ENCODE assay signal across 13 cellular contexts in genomic region chr5:120304653-120305052, GRCh38.
DNase-seq lines count a peak whose midpoint lies in the region; ATAC-seq and TF ChIP-seq lines count a peak whose summit lies in the region.
"Had no signal": no experiment of that assay in that cellular context is flagged by ENCODE, and none has a peak within 500 bp of the region (broad histone marks: within the 10 kb centered on the region; RNA-seq: fewer than 3 reads in every experiment).

No MANE protein-coding gene starts in this region.

- WGBS in SK-N-SH (ENCODE audit: low lambda C conversion rate): 8% methylated on average over 1 of the region's 1 CpG

- H3K27ac Mint-ChIP-seq in glutamatergic neuron (ENCODE audit: unreplicated experiment): no peak overlapping the region
- H3K27ac Mint-ChIP-seq in stimulated activated effector memory CD8-positive, alpha-beta T cell treated with anti-CD3 and anti-CD28 coated beads, Interleukin-12 subunit alpha, Interleukin-12 subunit beta, amount 100 ng/mL, for 72 hours: no peak overlapping the region

- H2AFZ ChIP-seq in SK-N-SH (ENCODE audit: low read depth): peak overlapping the region; percentile 37; the same call in 1 of the 2 replicates

- no peak for ATAC-seq in HG03469 (IDR thresholded peaks at IDR 0.05; ENCODE audit: unreplicated experiment)
- no peak for ATAC-seq in HG03135 (IDR thresholded peaks at IDR 0.05; ENCODE audit: unreplicated experiment)
- no peak for ATAC-seq in stimulated activated effector memory CD8-positive, alpha-beta T cell treated with anti-CD3 and anti-CD28 coated beads, Interleukin-12 subunit alpha, Interleukin-12 subunit beta, amount 100 ng/mL, for 72 hours

- no peaks in the 10 kb centered on the region for H3K27me3 ChIP-seq in SK-N-SH (ENCODE audit: insufficient read depth)
- H3K27me3 ChIP-seq: neutrophil, stomach had no signal

- H3K36me3 ChIP-seq in SK-N-SH (replicated peaks in 1 of 2; ENCODE audit: control insufficient read depth in 1 of 2, insufficient read depth in 2 of 2, low read length in 1 of 2): no peaks in the 10 kb centered on the region
- H3K36me3 ChIP-seq: neutrophil, stomach had no signal

- H3K4me2 ChIP-seq in SK-N-SH: peak overlapping the region; percentile 11; the same call in 1 of the 2 replicates

- peaks cover 10% of the 10 kb centered on the region for H3F3A ChIP-seq in SK-N-SH (replicated peaks; ENCODE audit: insufficient read depth)

- peak in 1 of 2 experiments; percentile 78; a peak in 2 of 4 replicates for TF ChIP-seq EP300 in SK-N-SH (IDR thresholded peaks at IDR 0.05; ENCODE audit: borderline replicate concordance in 1 of 2, low read depth in 1 of 2, low read length in 1 of 2)

- no peaks in the 10 kb centered on the region for H3K9me3 Mint-ChIP-seq in glutamatergic neuron (ENCODE audit: unreplicated experiment)
- H3K9me3 Mint-ChIP-seq in stimulated activated effector memory CD8-positive, alpha-beta T cell treated with anti-CD3 and anti-CD28 coated beads, Interleukin-12 subunit alpha, Interleukin-12 subunit beta, amount 100 ng/mL, for 72 hours: peaks cover 10% of the 10 kb centered on the region

- H3K27me3 Mint-ChIP-seq in glutamatergic neuron (ENCODE audit: unreplicated experiment): no peaks in the 10 kb centered on the region

- H3K4me1 ChIP-seq in SK-N-SH (ENCODE audit: control insufficient read depth in 1 of 2, insufficient read depth in 2 of 2, low read depth in 1 of 2, low read length in 1 of 2): peaks cover 0 to 5% of the 10 kb centered on the region in 2 experiments; a peak in 1 of 4 replicates
- H3K4me1 ChIP-seq: stomach had no signal

- TF ChIP-seq CTCF in HFF-Myc (IDR thresholded peaks at IDR 0.05; ENCODE audit: low read depth, low read length, missing control alignments) (no peak), SK-N-SH (IDR thresholded peaks at IDR 0.05) (no peak), fibroblast of the aortic adventitia (IDR thresholded peaks at IDR 0.05; ENCODE audit: insufficient read depth, low read length) (no peak), glutamatergic neuron (IDR thresholded peaks at IDR 0.05; ENCODE audit: partially characterized antibody, unreplicated experiment) (no peak)

- H3K36me3 Mint-ChIP-seq in glutamatergic neuron (ENCODE audit: unreplicated experiment): no peaks in the 10 kb centered on the region
- no peaks in the 10 kb centered on the region for H3K36me3 Mint-ChIP-seq in stimulated activated effector memory CD8-positive, alpha-beta T cell treated with anti-CD3 and anti-CD28 coated beads, Interleukin-12 subunit alpha, Interleukin-12 subunit beta, amount 100 ng/mL, for 72 hours

- peak overlapping the region in 1 of 2 experiments; percentile 47; a peak in 3 of 4 replicates for H3K27ac ChIP-seq in SK-N-SH (ENCODE audit: low read depth in 2 of 2, low read length in 1 of 2)
- H3K27ac ChIP-seq: neutrophil, stomach had no signal

- POLR2A ChIA-PET in SK-N-SH (lab: Yijun Ruan, JAX): no interaction called here

- no peaks in the 10 kb centered on the region for H3K79me2 ChIP-seq in SK-N-SH (ENCODE audit: insufficient read depth)

- H3K9me2 ChIP-seq in SK-N-SH: no peaks in the 10 kb centered on the region; the same call in 1 of the 2 replicates

- TF ChIP-seq RAD21 in SK-N-SH (IDR thresholded peaks at IDR 0.05; ENCODE audit: low read length): no peak

- H3K9ac ChIP-seq in SK-N-SH: no peak overlapping the region

- H3K9me3 ChIP-seq in SK-N-SH: no peaks in the 10 kb centered on the region
- H3K9me3 ChIP-seq: neutrophil, stomach had no signal

- H3K4me3 Mint-ChIP-seq in glutamatergic neuron (ENCODE audit: unreplicated experiment): no peak overlapping the region
- H3K4me3 Mint-ChIP-seq in stimulated activated effector memory CD8-positive, alpha-beta T cell treated with anti-CD3 and anti-CD28 coated beads, Interleukin-12 subunit alpha, Interleukin-12 subunit beta, amount 100 ng/mL, for 72 hours: no peak overlapping the region

- H3K4me1 Mint-ChIP-seq in glutamatergic neuron (ENCODE audit: low read depth, unreplicated experiment): no peaks in the 10 kb centered on the region
- H3K4me1 Mint-ChIP-seq in stimulated activated effector memory CD8-positive, alpha-beta T cell treated with anti-CD3 and anti-CD28 coated beads, Interleukin-12 subunit alpha, Interleukin-12 subunit beta, amount 100 ng/mL, for 72 hours: no peaks in the 10 kb centered on the region

- CTCF ChIA-PET in SK-N-SH (lab: Yijun Ruan, JAX): no interaction called here

- H4K20me1 ChIP-seq in SK-N-SH (ENCODE audit: insufficient read depth): no peaks in the 10 kb centered on the region

- DNase-seq in A172 (ENCODE audit: low spot score) (peak; percentile 77), HFF-Myc (ENCODE audit: extremely low read depth, low read depth) (peak; percentile 33), SK-N-SH (no peak), fibroblast of the aortic adventitia (ENCODE audit: low read depth) (peak; percentile 76), glutamatergic neuron (no peak)
- DNase-seq in stimulated activated effector memory CD8-positive, alpha-beta T cell treated with anti-CD3 and anti-CD28 coated beads, Interleukin-12 subunit alpha, Interleukin-12 subunit beta, amount 100 ng/mL, for 72 hours (ENCODE audit: low spot score in 2 of 2): no peak
- DNase-seq: activated naive CD4-positive, alpha-beta T cell treated with Interleukin-2 at 50 U/mL for 16 hours; central memory CD4-positive, alpha-beta T cell; NCI-H1092; stomach had no signal

- H3K4me3 ChIP-seq in HFF-Myc (replicated peaks; ENCODE audit: low read depth, low read length): no peak overlapping the region
- no peak overlapping the region for H3K4me3 ChIP-seq in SK-N-SH (ENCODE audit: low read depth in 2 of 2, low read length in 1 of 2)
- no peak overlapping the region for H3K4me3 ChIP-seq in fibroblast of the aortic adventitia (ENCODE audit: low read depth, low read length)
- H3K4me3 ChIP-seq: stomach had no signal

TF ChIP-seq in SK-N-SH, 30 proteins besides CTCF, POLR2A, EP300 and RAD21:
- TF ChIP-seq SMC3 (IDR thresholded peaks at IDR 0.05; ENCODE audit: low read depth, low read length) (no peak), MAX (IDR thresholded peaks at IDR 0.05; ENCODE audit: low read depth) (0 out of 2 replicates have a peak, but pooled peaks have one; percentile 36), PBX3 (IDR thresholded peaks at IDR 0.05) (peak; percentile 95), CHD2 (IDR thresholded peaks at IDR 0.05; ENCODE audit: low read length, partially characterized antibody) (no peak), MEF2A (IDR thresholded peaks at IDR 0.05; ENCODE audit: borderline replicate concordance, low read depth) (0 out of 2 replicates have a peak, but pooled peaks have one; percentile 32), TCF12 (IDR thresholded peaks at IDR 0.05) (peak; percentile 72; the same call in 1 of the 2 replicates), JUND (IDR thresholded peaks at IDR 0.05) (peak; percentile 88), TEAD4 (IDR thresholded peaks at IDR 0.05; ENCODE audit: borderline replicate concordance, insufficient read depth) (peak; percentile 69; the same call in 1 of the 2 replicates), FOSL2 (IDR thresholded peaks at IDR 0.05; ENCODE audit: borderline replicate concordance, low read depth) (peak; percentile 91)
- TF ChIP-seq, protein P1, sequence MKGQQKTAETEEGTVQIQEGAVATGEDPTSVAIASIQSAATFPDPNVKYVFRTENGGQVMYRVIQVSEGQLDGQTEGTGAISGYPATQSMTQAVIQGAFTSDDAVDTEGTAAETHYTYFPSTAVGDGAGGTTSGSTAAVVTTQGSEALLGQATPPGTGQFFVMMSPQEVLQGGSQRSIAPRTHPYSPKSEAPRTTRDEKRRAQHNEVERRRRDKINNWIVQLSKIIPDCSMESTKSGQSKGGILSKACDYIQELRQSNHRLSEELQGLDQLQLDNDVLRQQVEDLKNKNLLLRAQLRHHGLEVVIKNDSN (IDR thresholded peaks at IDR 0.05; ENCODE audit: borderline replicate concordance, low read depth): no peak

Comparison
In these comparisons a context has a peak if more than half of its experiments do, and no peak if none do; other contexts are left out.
1. DNase-seq: peak in A172 (single experiment), HFF-Myc (single experiment) and fibroblast of the aortic adventitia (single experiment); none in SK-N-SH (single experiment), glutamatergic neuron (single experiment) and stimulated activated effector memory CD8-positive, alpha-beta T cell treated with anti-CD3 and anti-CD28 coated beads, Interleukin-12 subunit alpha, Interleukin-12 subunit beta, amount 100 ng/mL, for 72 hours (0 of 2).